ENCODE assay signal across 8 cellular contexts in the genomic region with DNA sequence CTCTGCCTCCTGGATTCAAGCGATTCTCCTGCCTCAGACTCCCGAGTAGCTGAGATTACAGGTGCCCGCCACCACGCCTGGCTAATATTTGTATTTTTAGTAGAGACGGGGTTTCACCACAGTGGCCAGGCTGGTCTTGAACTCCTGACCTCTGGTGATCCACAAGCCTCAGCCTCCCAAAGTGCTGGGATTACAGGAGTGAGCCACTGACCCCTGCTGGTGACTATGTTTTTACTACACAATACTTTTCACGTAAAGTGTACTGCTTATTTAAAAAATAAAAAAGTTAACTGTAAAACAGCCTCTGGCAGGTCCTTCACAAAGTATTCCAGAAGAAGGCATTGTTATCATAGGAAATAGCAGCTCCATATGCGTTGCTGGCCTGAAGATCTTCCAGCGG.
DNase-seq lines count a peak whose midpoint lies in the region; ATAC-seq, FAIRE-seq and TF ChIP-seq lines count a peak whose summit lies in the region.
"Not testable (repeated sequence)": the region's sequence is repeated elsewhere in the genome, so short reads cannot be mapped to it uniquely, and the experiment has no call there.

No MANE protein-coding gene starts in this region.

- POLR2A ChIA-PET in HCT116 (lab: Charles Lee) = interaction anchor here (1.8 kb wide), 1 partner anchor 10 kb away, joined by 3 read pairs; no protein-coding TSS in a partner anchor
- POLR2A ChIA-PET in HepG2 (lab: Yijun Ruan, JAX) = not testable (repeated sequence)

- FAIRE-seq in bronchial epithelial cell (lab: Jason Lieb, UNC); HepG2 (lab: Jason Lieb, UNC): not testable (repeated sequence)

- H3K9me2 ChIP-seq in HCT116 (ENCODE audit: insufficient read depth) = not testable (repeated sequence)

- H3K27ac ChIP-seq in HCT116 (ENCODE audit: low read depth, low read length); RWPE2 (ENCODE audit: poor library complexity, severe bottlenecking); HepG2 (ENCODE audit: extremely low read length, insufficient read depth, low read length); upper lobe of right lung: not testable (repeated sequence)

- not testable (repeated sequence) for H4K20me1 ChIP-seq in HCT116 (ENCODE audit: insufficient read depth); HepG2 (ENCODE audit: insufficient read depth, low read length)

- not testable (repeated sequence) for H3K4me3 ChIP-seq in HCT116 (replicated peaks in 1 of 2; ENCODE audit: low read depth in 1 of 2, low read length in 2 of 2); NB4 (ENCODE audit: low read depth, low read length); RWPE2 (ENCODE audit: severe bottlenecking); bronchial epithelial cell (ENCODE audit: low read depth, low read length); fibroblast of pulmonary artery (replicated peaks; ENCODE audit: low read depth, low read length); HepG2 (replicated peaks in 1 of 3; ENCODE audit: insufficient read depth in 1 of 3, low read depth in 2 of 3, low read length in 3 of 3); upper lobe of right lung

- not testable (repeated sequence) for H3K27me3 ChIP-seq in HCT116 (ENCODE audit: insufficient read depth, low read length); RWPE2 (ENCODE audit: insufficient read depth, poor library complexity, severe bottlenecking); bronchial epithelial cell (ENCODE audit: control insufficient read depth, insufficient read depth, low read length); HepG2 (ENCODE audit: control insufficient read depth in 1 of 2, insufficient read depth in 2 of 2, low read length in 2 of 2); upper lobe of right lung

- DNase-seq in DMS53 (lab: John Stamatoyannopoulos, UW) (peak; percentile 39), HCT116 (ENCODE audit: low read depth, low spot score) (peak; percentile 15), NB4 (ENCODE audit: low read depth) (peak; percentile 20), fibroblast of pulmonary artery (ENCODE audit: low read depth) (peak; percentile 27), HepG2 (ENCODE audit: low spot score) (peak; percentile 7)
- not testable (repeated sequence) for DNase-seq in RWPE2 (ENCODE audit: low spot score); bronchial epithelial cell (ENCODE audit: low read depth); upper lobe of right lung

- TF ChIP-seq EP300 in HepG2 (IDR thresholded peaks at IDR 0.05; ENCODE audit: low read depth in 2 of 2, low read length in 2 of 2); HepG2 (CRISPR knock-in tag; IDR thresholded peaks at IDR 0.05; ENCODE audit: borderline replicate concordance): not testable (repeated sequence)

- H3K36me3 ChIP-seq in HCT116 (ENCODE audit: control insufficient read depth in 1 of 2, insufficient read depth in 2 of 2, low read length in 2 of 2); RWPE2 (ENCODE audit: low read depth); bronchial epithelial cell (ENCODE audit: control insufficient read depth, insufficient read depth, low read length); HepG2 (replicated peaks in 1 of 2; ENCODE audit: control insufficient read depth in 1 of 2, insufficient read depth in 2 of 2, low read length in 2 of 2); upper lobe of right lung: not testable (repeated sequence)

- WGBS in HepG2 (ENCODE audit: low lambda C conversion rate) = 96% methylated on average over 8 of the region's 8 CpGs

- intact Hi-C loops in HCT116 (cut with micrococcal nuclease); HepG2 (cut with micrococcal nuclease; ENCODE audit: unreplicated experiment); upper lobe of right lung (cut with DNase I): not testable (repeated sequence)

- in situ Hi-C loops in HepG2 (cut with HindIII; ENCODE audit: extremely low pct_ligation_motif_present, low pct_unique_long_range_greater_than_20kb) = not testable (repeated sequence)

- H3K4me2 ChIP-seq in HCT116 (ENCODE audit: low read length); HepG2 (ENCODE audit: low read depth, low read length): not testable (repeated sequence)

- BruUV-seq in HCT116 (replicated peaks; lab: Mats Ljungman, UMichigan); HepG2 (replicated peaks; lab: Mats Ljungman, UMichigan): not testable (repeated sequence)

- not testable (repeated sequence) for H3K9me3 ChIP-seq in HCT116 (ENCODE audit: control insufficient read depth in 1 of 2, insufficient read depth in 1 of 2, low read depth in 1 of 2, low read length in 2 of 2); RWPE2 (ENCODE audit: severe bottlenecking); HepG2 (ENCODE audit: low read length); upper lobe of right lung

- RAD21 ChIA-PET in HCT116 (lab: Charles Lee; ENCODE audit: low non-redundant PET in 1 of 2, low total read pairs in 2 of 2, uncharacterized antibody in 2 of 2, unreplicated experiment in 2 of 2) = not testable (repeated sequence)

- TF ChIP-seq POLR2A in HCT116 (IDR thresholded peaks at IDR 0.05; ENCODE audit: borderline replicate concordance, extremely low read depth, insufficient read depth, insufficient read length); NB4 (IDR thresholded peaks at IDR 0.05; ENCODE audit: extremely low read depth, insufficient read length); HepG2 (IDR thresholded peaks at IDR 0.05; ENCODE audit: insufficient read depth in 1 of 2, low read depth in 2 of 2, low read length in 2 of 2): not testable (repeated sequence)

- not testable (repeated sequence) for H3K4me1 ChIP-seq in HCT116 (ENCODE audit: control insufficient read depth in 1 of 2, insufficient read depth in 2 of 2, low read length in 2 of 2); RWPE2 (ENCODE audit: insufficient read depth, poor library complexity, severe bottlenecking); HepG2 (ENCODE audit: insufficient read depth, low read length); upper lobe of right lung

- H3K9ac ChIP-seq in HCT116 (ENCODE audit: low read length); HepG2 (ENCODE audit: insufficient read depth, low read depth, low read length): not testable (repeated sequence)

- TF ChIP-seq RAD21 in HCT116 (IDR thresholded peaks at IDR 0.05; ENCODE audit: low read depth) = peak; percentile 54
- not testable (repeated sequence) for TF ChIP-seq RAD21 in HepG2 (CRISPR knock-in tag; IDR thresholded peaks at IDR 0.05)

- CTCF ChIA-PET in HCT116 (lab: Charles Lee) = interaction anchor here (0.7 kb wide), 1 partner anchor 62 kb away, joined by 3 read pairs; no protein-coding TSS in a partner anchor
- CTCF ChIA-PET in HepG2 (lab: Yijun Ruan, JAX; ENCODE audit: low intra/inter-chr PET ratio, low total read pairs) = not testable (repeated sequence)

- H3K79me2 ChIP-seq in HCT116 (ENCODE audit: insufficient read depth, low read length); HepG2 (ENCODE audit: insufficient read depth, low read length): not testable (repeated sequence)

- TF ChIP-seq CTCF in HCT116 (IDR thresholded peaks at IDR 0.05 in 2 of 3, conservative IDR thresholded peaks at IDR 0.05 in 1 of 3; ENCODE audit: borderline replicate concordance in 1 of 3, insufficient read depth in 1 of 3, low read depth in 2 of 3, low read length in 2 of 3) = peak; percentile 16 to 51 (median 43); a peak in 4 of 6 replicates
- not testable (repeated sequence) for TF ChIP-seq CTCF in NB4 (IDR thresholded peaks at IDR 0.05; ENCODE audit: low read depth, low read length)
- peak; percentile 42 for TF ChIP-seq CTCF in RWPE2 (IDR thresholded peaks at IDR 0.05; ENCODE audit: poor library complexity, severe bottlenecking)
- peak; percentile 18 for TF ChIP-seq CTCF in bronchial epithelial cell (IDR thresholded peaks at IDR 0.05; ENCODE audit: insufficient read depth, low read length, severe bottlenecking)
- TF ChIP-seq CTCF in fibroblast of pulmonary artery (IDR thresholded peaks at IDR 0.05; ENCODE audit: low read length, missing control alignments) = peak; percentile 23
- peak; percentile 41 for TF ChIP-seq CTCF in HepG2 (CRISPR knock-in tag; IDR thresholded peaks at IDR 0.05)
- peak; percentile 14 for TF ChIP-seq CTCF in upper lobe of right lung (IDR thresholded peaks at IDR 0.05)

- ATAC-seq in HCT116 = peak; percentile 82
- not testable (repeated sequence) for ATAC-seq in RWPE2 (ENCODE audit: low read depth); upper lobe of right lung
- ATAC-seq in HepG2 = peak; percentile 35; the same call in 1 of the 3 replicates

- H2AFZ ChIP-seq in HCT116 (ENCODE audit: low read depth, low read length, poor library complexity, severe bottlenecking); HepG2 (ENCODE audit: low read length): not testable (repeated sequence)

TF ChIP-seq in HepG2, 621 proteins besides CTCF, POLR2A, EP300 and RAD21:
- TF ChIP-seq ZMYM4 (CRISPR knock-in tag; IDR thresholded peaks at IDR 0.05) (peak; percentile 55; the same call in 1 of the 2 replicates), STAG1 (CRISPR knock-in tag; IDR thresholded peaks at IDR 0.05) (peak; percentile 33)
